20 cellular contexts compared by ENCODE assay signal in genomic region chrY:7794441-7794840, GRCh38.
DNase-seq lines count a peak whose midpoint lies in the region; ATAC-seq lines count a peak whose summit lies in the region.
"Had no signal": no experiment of that assay in that cellular context is flagged by ENCODE, and none has a peak within 500 bp of the region (broad histone marks: within the 10 kb centered on the region; RNA-seq: fewer than 3 reads in every experiment).

No MANE protein-coding gene starts in this region.

- H3K4me3 Mint-ChIP-seq in activated naive CD8-positive, alpha-beta T cell treated with anti-CD3 and anti-CD28 coated beads, Interleukin-2, amount 50 U/mL, for 24 hours, result no peak overlapping the region
- H3K4me3 Mint-ChIP-seq in activated naive CD8-positive, alpha-beta T cell treated with anti-CD3 and anti-CD28 coated beads for 36 hours, result no peak overlapping the region
- H3K4me3 Mint-ChIP-seq: brain had no signal

- H3K4me1 Mint-ChIP-seq in activated naive CD8-positive, alpha-beta T cell treated with anti-CD3 and anti-CD28 coated beads, Interleukin-2, amount 50 U/mL, for 24 hours, result peaks cover 4% of the 10 kb centered on the region
- H3K4me1 Mint-ChIP-seq in activated naive CD8-positive, alpha-beta T cell treated with anti-CD3 and anti-CD28 coated beads for 36 hours, result no peaks in the 10 kb centered on the region
- H3K4me1 Mint-ChIP-seq: brain had no signal

- peak; percentile 2 for DNase-seq in activated naive CD8-positive, alpha-beta T cell treated with anti-CD3 and anti-CD28 coated beads, Interleukin-2, amount 50 U/mL, for 24 hours
- DNase-seq in activated naive CD8-positive, alpha-beta T cell treated with anti-CD3 and anti-CD28 coated beads for 36 hours, result no peak
- DNase-seq in MG63, result peak; percentile 61
- peak; percentile 63 for DNase-seq in fibroblast of peridontal ligament (ENCODE audit: extremely low read depth)
- peak; percentile 10 for DNase-seq in superior temporal gyrus (ENCODE audit: extremely low spot score)
- no peak for DNase-seq in NOMO-1 treated with DMSO at 0.1 percent for 48 hours (lab: John Stamatoyannopoulos, UW; ENCODE audit: unreplicated experiment)
- DNase-seq: activated CD4-positive, alpha-beta T cell treated with anti-CD3 and anti-CD28 coated beads, Interleukin-2, amount 50 U/mL, for 1 hour; BE2C; DMS153; gastrocnemius medialis; mesendoderm; NCI-H187; NCI-H82; T-helper 2 cell had no signal

- no peaks in the 10 kb centered on the region for H3K36me3 Mint-ChIP-seq in activated naive CD8-positive, alpha-beta T cell treated with anti-CD3 and anti-CD28 coated beads, Interleukin-2, amount 50 U/mL, for 24 hours (ENCODE audit: low read depth)
- H3K36me3 Mint-ChIP-seq in activated naive CD8-positive, alpha-beta T cell treated with anti-CD3 and anti-CD28 coated beads for 36 hours, result no peaks in the 10 kb centered on the region
- H3K36me3 Mint-ChIP-seq: brain had no signal

- H3K9me3 Mint-ChIP-seq in activated naive CD8-positive, alpha-beta T cell treated with anti-CD3 and anti-CD28 coated beads, Interleukin-2, amount 50 U/mL, for 24 hours, result no peaks in the 10 kb centered on the region
- H3K9me3 Mint-ChIP-seq in activated naive CD8-positive, alpha-beta T cell treated with anti-CD3 and anti-CD28 coated beads for 36 hours, result no peaks in the 10 kb centered on the region
- H3K9me3 Mint-ChIP-seq: brain had no signal

- H3K27ac Mint-ChIP-seq in activated naive CD8-positive, alpha-beta T cell treated with anti-CD3 and anti-CD28 coated beads, Interleukin-2, amount 50 U/mL, for 24 hours, result no peak overlapping the region
- no peak overlapping the region for H3K27ac Mint-ChIP-seq in activated naive CD8-positive, alpha-beta T cell treated with anti-CD3 and anti-CD28 coated beads for 36 hours

- H3K9me3 ChIP-seq in MG63, result no peaks in the 10 kb centered on the region
- H3K9me3 ChIP-seq: BE2C, gastrocnemius medialis, neutrophil had no signal

- no peaks in the 10 kb centered on the region for H3K27me3 Mint-ChIP-seq in activated naive CD8-positive, alpha-beta T cell treated with anti-CD3 and anti-CD28 coated beads, Interleukin-2, amount 50 U/mL, for 24 hours
- H3K27me3 Mint-ChIP-seq in activated naive CD8-positive, alpha-beta T cell treated with anti-CD3 and anti-CD28 coated beads for 36 hours, result no peaks in the 10 kb centered on the region
- H3K27me3 Mint-ChIP-seq: brain had no signal

- no peaks in the 10 kb centered on the region for H3K36me3 ChIP-seq in MG63
- H3K36me3 ChIP-seq: BE2C, gastrocnemius medialis, neutrophil had no signal

- H3K4me3 ChIP-seq in MG63, result no peak overlapping the region
- H3K4me3 ChIP-seq: gastrocnemius medialis had no signal

- H3K27me3 ChIP-seq in MG63, result no peaks in the 10 kb centered on the region
- H3K27me3 ChIP-seq: BE2C, gastrocnemius medialis, neutrophil had no signal

- peak; percentile 69 for ATAC-seq in activated naive CD8-positive, alpha-beta T cell treated with anti-CD3 and anti-CD28 coated beads, Interleukin-2, amount 50 U/mL, for 24 hours
- ATAC-seq in activated CD4-positive, CD25-positive, alpha-beta regulatory T cell treated with anti-CD3 and anti-CD28 coated beads, Interleukin-2, amount 50 U/mL, for 24 hours, result no peak
- no peak for ATAC-seq in GM21381 (IDR thresholded peaks at IDR 0.05; ENCODE audit: unreplicated experiment)
- ATAC-seq: gastrocnemius medialis, HCT116, Right ventricle myocardium inferior had no signal

Comparison
In these comparisons a context has a peak if more than half of its experiments do, and no peak if none do; other contexts are left out.
1. DNase-seq: peak in activated naive CD8-positive, alpha-beta T cell treated with anti-CD3 and anti-CD28 coated beads, Interleukin-2, amount 50 U/mL, for 24 hours (single experiment), MG63 (single experiment), fibroblast of peridontal ligament (single experiment) and superior temporal gyrus (single experiment); none in activated naive CD8-positive, alpha-beta T cell treated with anti-CD3 and anti-CD28 coated beads for 36 hours (single experiment) and NOMO-1 treated with DMSO at 0.1 percent for 48 hours (single experiment).